In the genomic region with DNA sequence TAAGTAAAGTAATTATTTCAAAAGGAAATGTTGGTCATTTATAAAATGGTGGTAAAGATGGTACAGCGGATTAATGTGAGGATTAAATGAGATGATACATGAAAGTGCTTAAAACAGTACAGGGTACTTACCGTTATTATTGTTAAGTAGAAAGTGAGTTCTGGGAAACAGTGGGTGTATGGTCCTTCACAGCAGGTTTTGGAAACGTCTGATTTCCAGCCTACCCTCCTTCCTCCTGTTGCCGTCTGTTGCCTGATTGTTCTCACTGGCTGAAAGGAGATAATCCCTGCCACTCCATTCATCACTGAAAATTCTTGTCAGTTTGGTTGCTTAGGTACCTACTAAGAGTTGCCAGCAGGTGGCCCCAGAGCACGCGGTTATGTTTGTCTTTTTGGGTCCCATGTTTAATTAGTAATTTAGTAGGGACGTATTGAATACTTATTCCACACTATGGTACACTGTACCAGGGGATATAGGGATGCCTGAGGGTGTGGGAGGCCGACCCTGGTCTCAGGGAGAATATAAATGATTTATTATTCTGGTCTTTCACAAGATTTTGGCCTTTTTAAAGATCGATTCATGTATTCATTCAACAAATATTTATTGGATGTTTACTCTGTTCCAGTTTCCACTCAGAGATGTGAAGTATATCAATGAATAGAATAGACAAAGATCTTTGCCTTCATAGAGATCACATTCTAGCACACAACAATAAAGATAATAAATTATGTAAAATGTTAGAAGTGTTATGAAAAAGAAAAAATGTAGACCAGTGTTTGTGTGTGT, we compare ENCODE assay signal across 8 cellular contexts. TPM values are rescaled to one million over a fixed set of nuclear protein-coding genes. Genes with fewer than 3 reads are reported as not detected.
A peak's percentile ranks its signal among the peaks of the same experiment; 100 is the strongest.
DNase-seq lines count a peak whose midpoint lies in the region; ATAC-seq, FAIRE-seq and TF ChIP-seq lines count a peak whose summit lies in the region.

No MANE protein-coding gene starts in this region.

- peak in 2 of 3 experiments; percentile 65 to 67; a peak in 3 of 4 replicates for TF ChIP-seq CTCF in H1 (IDR thresholded peaks at IDR 0.05; ENCODE audit: control extremely low read depth in 1 of 3, insufficient read depth in 1 of 3, low read depth in 1 of 3, low read length in 3 of 3)

- intact Hi-C loops in activated CD4-positive, alpha-beta memory T cell treated with anti-CD3 and anti-CD28 coated beads for 36 hours (cut with micrococcal nuclease): loop anchor here (1.0 to 10.0 kb wide), 4 partner anchors 75 to 268 kb away; a partner anchor contains a TSS

- H2AFZ ChIP-seq in H1 (ENCODE audit: low read length): no peak overlapping the region

- 49% methylated on average over 9 of the region's 9 CpGs; no CpG with 5 or more reads in 1 of the 2 experiments for WGBS in H1 (ENCODE audit: extremely low coverage in 1 of 2, insufficient coverage in 1 of 2, insufficient read length in 1 of 2, insufficient replicate concordance in 2 of 2, low coverage in 1 of 2, low lambda C conversion rate in 2 of 2, missing lambda C conversion rate in 1 of 2), 2 experiments

- no peaks in the 10 kb centered on the region for H3K9me3 Mint-ChIP-seq in activated CD4-positive, alpha-beta memory T cell treated with anti-CD3 and anti-CD28 coated beads for 36 hours

- peak; percentile 53 for ATAC-seq in GM21529 (IDR thresholded peaks at IDR 0.05; ENCODE audit: unreplicated experiment)
- ATAC-seq in HG03025 (IDR thresholded peaks at IDR 0.05; ENCODE audit: low FRiP score, unreplicated experiment): no peak

- peaks cover 13 to 43% of the 10 kb centered on the region in 2 experiments for H3K9me3 ChIP-seq in H1 (ENCODE audit: insufficient read depth in 2 of 2, low read depth in 1 of 2, low read length in 1 of 2)

- no peaks in the 10 kb centered on the region for H3K4me1 ChIP-seq in H1 (replicated peaks in 1 of 4; ENCODE audit: control insufficient read depth in 3 of 4, insufficient read depth in 4 of 4, low read length in 3 of 4)

- no peaks in the 10 kb centered on the region for H4K20me1 ChIP-seq in H1 (replicated peaks in 1 of 2; ENCODE audit: control insufficient read depth in 1 of 2, insufficient read depth in 2 of 2, low read length in 2 of 2)

- TF ChIP-seq RAD21 in H1 (IDR thresholded peaks at IDR 0.05 in 1 of 2, conservative IDR thresholded peaks at IDR 0.05 in 1 of 2; ENCODE audit: low read depth in 2 of 2, low read length in 2 of 2): peak; percentile 72 to 73

- H3K4me3 Mint-ChIP-seq in activated CD4-positive, alpha-beta memory T cell treated with anti-CD3 and anti-CD28 coated beads for 36 hours: peak overlapping the region; percentile 68

- POLR2A ChIA-PET in activated CD4-positive, alpha-beta memory T cell treated with anti-CD3 and anti-CD28 coated beads for 36 hours (lab: Charles Lee): interaction anchor here (1.4 kb wide), 1 partner anchor 268 kb away, joined by 4 read pairs; no protein-coding TSS in a partner anchor
- POLR2A ChIA-PET in H1 (lab: Charles Lee; ENCODE audit: partially characterized antibody): no interaction called here

- no peak overlapping the region for H4K5ac ChIP-seq in H1 (ENCODE audit: insufficient read length, low read depth, low read length)

- CTCF ChIA-PET in activated CD4-positive, alpha-beta memory T cell treated with anti-CD3 and anti-CD28 coated beads for 36 hours (lab: Charles Lee): interaction anchor here (0.7 to 12.7 kb wide), 26 partner anchors 9 to 269 kb away, joined by 3 to 442 read pairs (median 4); a partner anchor contains a TSS
- CTCF ChIA-PET in H1 (lab: Charles Lee; ENCODE audit: partially characterized antibody): interaction anchor here (0.7 to 1.1 kb wide), 3 partner anchors 10 to 137 kb away, joined by 3 to 6 read pairs (median 3); no protein-coding TSS in a partner anchor

- no peaks in the 10 kb centered on the region for H3K79me1 ChIP-seq in H1 (ENCODE audit: low read depth, low read length)

- FAIRE-seq in H1 (lab: Jason Lieb, UNC): no peak

- H4K91ac ChIP-seq in H1 (replicated peaks; ENCODE audit: insufficient read length, low read length): no peak overlapping the region

- H3K18ac ChIP-seq in H1 (ENCODE audit: extremely low read depth, low read length): no peak overlapping the region

- H3K4me2 ChIP-seq in H1 (ENCODE audit: insufficient read depth in 1 of 2, low read depth in 2 of 2, low read length in 2 of 2): no peak overlapping the region

- DNase-seq in AG20443 (ENCODE audit: low spot score) (peak; percentile 65), NCI-H748 treated with DMSO at 0.1 percent for 48 hours (lab: John Stamatoyannopoulos, UW) (peak; percentile 74), H1 (ENCODE audit: low read depth in 1 of 2, low spot score in 2 of 2) (peak in 1 of 2 experiments; percentile 54), middle frontal gyrus (ENCODE audit: extremely low spot score, low spot score) (peak; percentile 17)
- peak; percentile 80 for DNase-seq in activated CD4-positive, alpha-beta memory T cell treated with anti-CD3 and anti-CD28 coated beads for 36 hours
- peak; percentile 36 to 39 for DNase-seq in stimulated activated CD8-positive, alpha-beta memory T cell treated with anti-CD3 and anti-CD28 coated beads, Interleukin-2, amount 100 ng/mL, for 1 hour (ENCODE audit: low read depth in 2 of 2)

- H3K23me2 ChIP-seq in H1 (ENCODE audit: low read depth, low read length): peaks cover 2% of the 10 kb centered on the region; the same call in 1 of the 2 replicates

- H2BK20ac ChIP-seq in H1 (ENCODE audit: low read length): no peak overlapping the region

- no peak for TF ChIP-seq EP300 in H1 (IDR thresholded peaks at IDR 0.05; ENCODE audit: borderline replicate concordance in 1 of 2, low read depth in 2 of 2, low read length in 2 of 2)

- no peak overlapping the region for H3K23ac ChIP-seq in H1 (ENCODE audit: insufficient read length)

- no peak overlapping the region for H2BK120ac ChIP-seq in H1 (replicated peaks; ENCODE audit: low read depth, low read length)

- H3K27me3 Mint-ChIP-seq in activated CD4-positive, alpha-beta memory T cell treated with anti-CD3 and anti-CD28 coated beads for 36 hours: peaks cover 2% of the 10 kb centered on the region

- no peak overlapping the region for H2BK5ac ChIP-seq in H1 (ENCODE audit: low read depth, low read length)

- no peaks in the 10 kb centered on the region for H3K79me2 ChIP-seq in H1 (ENCODE audit: control insufficient read depth in 1 of 2, insufficient read depth in 2 of 2, low read length in 2 of 2)

- H4K8ac ChIP-seq in H1 (ENCODE audit: extremely low read depth, insufficient read depth, low read length): no peak overlapping the region

- H3K27me3 ChIP-seq in H1 (replicated peaks in 1 of 4; ENCODE audit: control insufficient read depth in 3 of 4, extremely low read depth in 1 of 4, insufficient read depth in 3 of 4, low read length in 3 of 4): peaks cover 0 to 2% (median 0%) of the 10 kb centered on the region in 4 experiments; a peak in 1 of 7 replicates

- H2AK5ac ChIP-seq in H1 (ENCODE audit: low read depth, low read length): no peak overlapping the region

- H3K9ac ChIP-seq in H1 (replicated peaks in 1 of 4; ENCODE audit: extremely low read depth in 1 of 4, low read depth in 3 of 4, low read length in 3 of 4): no peak overlapping the region

- H3K56ac ChIP-seq in H1 (replicated peaks; ENCODE audit: insufficient read length, low read depth, low read length): no peak overlapping the region

- no peaks in the 10 kb centered on the region for H3K36me3 ChIP-seq in H1 (ENCODE audit: control insufficient read depth in 2 of 4, insufficient read depth in 4 of 4, low read length in 3 of 4)

- peaks cover 8% of the 10 kb centered on the region for H3K4me1 Mint-ChIP-seq in activated CD4-positive, alpha-beta memory T cell treated with anti-CD3 and anti-CD28 coated beads for 36 hours (ENCODE audit: low read depth)

- no peak overlapping the region for H3K4ac ChIP-seq in H1 (replicated peaks; ENCODE audit: insufficient read length, low read depth, low read length)

- TF ChIP-seq POLR2A in H1 (IDR thresholded peaks at IDR 0.05; ENCODE audit: control extremely low read depth in 1 of 2, low read depth in 2 of 2, low read length in 2 of 2): no peak

- no peak overlapping the region for H3K4me3 ChIP-seq in H1 (ENCODE audit: extremely low read depth in 1 of 4, insufficient read depth in 2 of 4, low read depth in 3 of 4, low read length in 4 of 4)

- H3K36me3 Mint-ChIP-seq in activated CD4-positive, alpha-beta memory T cell treated with anti-CD3 and anti-CD28 coated beads for 36 hours: no peaks in the 10 kb centered on the region

- H2BK12ac ChIP-seq in H1 (ENCODE audit: low read depth, low read length): no peak overlapping the region

- H2BK15ac ChIP-seq in H1 (ENCODE audit: low read length): no peak overlapping the region

- H3K27ac Mint-ChIP-seq in activated CD4-positive, alpha-beta memory T cell treated with anti-CD3 and anti-CD28 coated beads for 36 hours: no peak overlapping the region

- no peak overlapping the region for H3K27ac ChIP-seq in H1 (ENCODE audit: low read depth, low read length)

- H3K14ac ChIP-seq in H1 (ENCODE audit: insufficient read length): no peak overlapping the region

TF ChIP-seq in H1, 55 proteins besides CTCF, POLR2A, EP300 and RAD21 (continues in another document):
- TF ChIP-seq NRF1 (IDR thresholded peaks at IDR 0.05; ENCODE audit: low read depth, low read length): no peak
- TF ChIP-seq SIX5 (IDR thresholded peaks at IDR 0.05; ENCODE audit: low read depth, low read length): no peak
- TF ChIP-seq FOSL1 (IDR thresholded peaks at IDR 0.05; ENCODE audit: insufficient read depth, low read depth, low read length): no peak

RNA-seq across cellular contexts. Expression of a gene that starts 30.8 kb away (rescaled TPM):
- total RNA-seq in activated CD4-positive, alpha-beta memory T cell treated with anti-CD3 and anti-CD28 coated beads for 36 hours: not detected
- not detected in 2 replicates for total RNA-seq in H1 (2021; fragmentation: NEBNext Ultra II Directional; extraction: Animal tissue kit (Norgen Biotek cat#: 25700))
- polyA plus RNA-seq in H1 (2011; rRNA removed): not detected in 2 replicates
- polyA plus RNA-seq in H1 (2011; cell fraction: cytosol; rRNA removed): not detected
- polyA plus RNA-seq in H1 (2011; cell fraction: nucleus; rRNA removed): not detected
- not detected in 4 replicates for polyA plus RNA-seq in H1 (2012, experiment 1 of 2)
- polyA plus RNA-seq in H1 (2012, experiment 2 of 2): not detected
- polyA plus RNA-seq in H1 (2013, experiment 1 of 2): not detected
- polyA plus RNA-seq in H1 (2013, experiment 2 of 2): not detected
- not detected in 2 replicates for polyA minus RNA-seq in H1 (2011; rRNA and poly(A)+ RNA removed)
- not detected for polyA minus RNA-seq in H1 (2011; cell fraction: cytosol; rRNA and poly(A)+ RNA removed)
- polyA minus RNA-seq in H1 (2011; cell fraction: nucleus; rRNA and poly(A)+ RNA removed): not detected

RNA-seq across cellular contexts. Expression of a gene that starts 34.1 kb away (rescaled TPM):
- total RNA-seq in activated CD4-positive, alpha-beta memory T cell treated with anti-CD3 and anti-CD28 coated beads for 36 hours: not detected
- total RNA-seq in H1 (2021; fragmentation: NEBNext Ultra II Directional; extraction: Animal tissue kit (Norgen Biotek cat#: 25700)): not detected in 2 replicates
- polyA plus RNA-seq in H1 (2011; rRNA removed): not detected in 2 replicates
- not detected for polyA plus RNA-seq in H1 (2011; cell fraction: cytosol; rRNA removed)
- not detected for polyA plus RNA-seq in H1 (2011; cell fraction: nucleus; rRNA removed)
- polyA plus RNA-seq in H1 (2012, experiment 1 of 2): not detected in 4 replicates
- not detected for polyA plus RNA-seq in H1 (2012, experiment 2 of 2)
- polyA plus RNA-seq in H1 (2013, experiment 1 of 2): not detected
- polyA plus RNA-seq in H1 (2013, experiment 2 of 2): not detected
- polyA minus RNA-seq in H1 (2011; rRNA and poly(A)+ RNA removed): 0.03 TPM in 1 of 2 replicates, not detected in the other
- not detected for polyA minus RNA-seq in H1 (2011; cell fraction: cytosol; rRNA and poly(A)+ RNA removed)
- not detected for polyA minus RNA-seq in H1 (2011; cell fraction: nucleus; rRNA and poly(A)+ RNA removed)
